8 cellular contexts compared by ENCODE assay signal in the genomic region with DNA sequence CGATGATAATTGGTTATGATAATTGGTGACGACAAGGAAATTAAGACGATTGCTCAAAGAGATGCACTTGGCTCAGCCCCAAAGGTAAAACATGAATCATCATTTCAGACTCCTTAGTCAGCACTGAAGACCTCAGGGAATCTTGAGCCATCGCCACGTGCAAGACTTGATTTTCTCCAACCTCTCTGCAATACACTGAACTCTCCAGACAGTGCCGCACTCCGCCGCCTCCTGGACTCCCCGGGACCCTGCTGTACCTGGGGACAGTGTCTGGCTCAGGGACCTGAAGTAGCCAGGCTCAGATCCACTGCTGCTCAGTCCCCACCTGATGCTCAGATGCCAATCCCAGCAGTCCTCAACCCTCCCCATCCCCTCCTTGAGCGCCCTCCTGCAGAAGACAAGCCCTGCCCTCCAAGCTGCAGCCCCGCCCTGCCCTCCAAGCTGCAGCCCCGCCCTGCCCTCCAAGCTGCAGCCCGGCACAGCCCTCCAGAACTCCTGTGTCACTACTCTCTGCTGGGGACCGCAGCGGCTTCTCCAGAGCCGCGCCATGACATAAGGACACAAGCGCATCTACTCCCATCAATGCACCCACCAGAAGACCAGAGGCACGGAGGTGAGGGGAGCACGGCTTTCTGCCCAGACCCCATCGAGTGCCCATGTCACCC. TPM values are rescaled to one million over a fixed set of nuclear protein-coding genes. Genes with fewer than 3 reads are reported as not detected.
DNase-seq lines count a peak whose midpoint lies in the region; ATAC-seq and TF ChIP-seq lines count a peak whose summit lies in the region.

No MANE protein-coding gene starts in this region.

- H2AFZ ChIP-seq in H9 (ENCODE audit: low read length) = no peak overlapping the region

- peaks cover 3% of the 10 kb centered on the region for H3K79me1 ChIP-seq in H9 (ENCODE audit: insufficient read depth, low read depth, low read length, poor library complexity, severe bottlenecking)

- H3K4me2 ChIP-seq in H9 (ENCODE audit: insufficient read depth, insufficient read length, low read length) = peak overlapping the region; percentile 62

- no peak overlapping the region for H2BK20ac ChIP-seq in H9 (ENCODE audit: low read depth, low read length, poor library complexity, severe bottlenecking)

- H3T11ph ChIP-seq in H9 (ENCODE audit: low read length) = no peak overlapping the region

- TF ChIP-seq CTCF in H9 (conservative IDR thresholded peaks at IDR 0.05) (peak; percentile 40; the same call in 2 of the 3 replicates), endothelial cell (IDR thresholded peaks at IDR 0.05; ENCODE audit: unreplicated experiment) (no peak), thoracic aorta (IDR thresholded peaks at IDR 0.05) (peak; percentile 36)

- H2BK12ac ChIP-seq in H9 (ENCODE audit: insufficient read length, low read depth, low read length) = no peak overlapping the region

- H2BK120ac ChIP-seq in H9 (ENCODE audit: low read depth, low read length, poor library complexity, severe bottlenecking) = no peak overlapping the region

- H3K4me1 ChIP-seq in H9 (ENCODE audit: insufficient read depth, low read length) (no peaks in the 10 kb centered on the region), mononuclear cell (ENCODE audit: insufficient read depth, low read length) (peaks cover 16% of the 10 kb centered on the region), thoracic aorta (ENCODE audit: control insufficient read depth in 1 of 2, low read depth in 2 of 2) (peaks cover 4 to 14% of the 10 kb centered on the region in 2 donors)

- no peak overlapping the region for H4K8ac ChIP-seq in H9 (replicated peaks; ENCODE audit: insufficient read length, low read depth, low read length)

- H3K23ac ChIP-seq in H9 (ENCODE audit: insufficient read length, low read depth, low read length) = no peak overlapping the region

- H3K9me3 ChIP-seq in H9 (ENCODE audit: control insufficient read depth, low read depth, low read length) (no peaks in the 10 kb centered on the region), mononuclear cell (ENCODE audit: low read depth, low read length) (no peaks in the 10 kb centered on the region), thoracic aorta (no peaks in the 10 kb centered on the region)

- H3K4me3 ChIP-seq in mononuclear cell (ENCODE audit: low read length) (peak overlapping the region; percentile 47), thoracic aorta (peak overlapping the region; percentile 93)

- peaks cover 8% of the 10 kb centered on the region for H3K23me2 ChIP-seq in H9 (ENCODE audit: insufficient read length, low read depth, low read length, poor library complexity, severe bottlenecking)

- no peak overlapping the region for H2BK15ac ChIP-seq in H9 (ENCODE audit: low read depth, low read length)

- ATAC-seq in thoracic aorta (ENCODE audit: insufficient number of reproducible peaks, low FRiP score, low read depth) = peak; percentile 3

- H3K18ac ChIP-seq in H9 (ENCODE audit: insufficient read length, low read depth, low read length) = no peak overlapping the region

- H3K4ac ChIP-seq in H9 (ENCODE audit: low read depth, low read length) = no peak overlapping the region

- H3K27me3 Mint-ChIP-seq in H9 (ENCODE audit: low read depth) (no peaks in the 10 kb centered on the region), endothelial cell (ENCODE audit: unreplicated experiment) (peaks cover 11% of the 10 kb centered on the region)

- H3K4me3 Mint-ChIP-seq in H9 = peak overlapping the region; percentile 92 to 98
- peak overlapping the region; percentile 87 for H3K4me3 Mint-ChIP-seq in endothelial cell (ENCODE audit: unreplicated experiment)

- H3K36me3 ChIP-seq in thoracic aorta = peaks cover 13% of the 10 kb centered on the region

- no peak overlapping the region for H3K27ac ChIP-seq in H9 (ENCODE audit: insufficient read length, low read depth, low read length)
- H3K27ac ChIP-seq in thoracic aorta = peak overlapping the region in 1 of 2 donors; percentile 47

- H3K9me3 Mint-ChIP-seq in H9 = no peaks in the 10 kb centered on the region; a peak in 1 of 5 replicates
- H3K9me3 Mint-ChIP-seq in endothelial cell (ENCODE audit: unreplicated experiment) = no peaks in the 10 kb centered on the region

- H3K27ac Mint-ChIP-seq in H9 (peak overlapping the region; percentile 89 to 96 (median 93); a peak in 6 of 7 replicates), endothelial cell (ENCODE audit: unreplicated experiment) (peak overlapping the region; percentile 38)

- H4K20me1 ChIP-seq in H9 (ENCODE audit: control insufficient read depth, insufficient read depth, insufficient read length) = no peaks in the 10 kb centered on the region

- DNase-seq in NCI-H1436 (lab: John Stamatoyannopoulos, UW) (peak; percentile 60), NCI-H1436 treated with DMSO at 0.1 percent for 48 hours (lab: John Stamatoyannopoulos, UW) (no peak), H9 (peak; percentile 93), Kasumi-1 (lab: John Stamatoyannopoulos, UW) (peak; percentile 63 to 66), T1000 (lab: John Stamatoyannopoulos, UW) (peak; percentile 48), endothelial cell (ENCODE audit: low spot score) (peak; percentile 39), thoracic aorta (ENCODE audit: low spot score) (no peak)

- no peak overlapping the region for H4K5ac ChIP-seq in H9 (ENCODE audit: insufficient read length, low read depth, low read length)

- no peak overlapping the region for H3K56ac ChIP-seq in H9 (ENCODE audit: insufficient read length, low read depth, low read length)

- peak overlapping the region; percentile 2; the same call in 1 of the 2 replicates for H3K14ac ChIP-seq in H9 (ENCODE audit: insufficient read depth, low read length)

- no peak overlapping the region for H3K9ac ChIP-seq in H9 (ENCODE audit: extremely low read depth, insufficient read length, low read length)

- H3K4me1 Mint-ChIP-seq in H9 = peaks cover 35 to 36% of the 10 kb centered on the region in 2 experiments
- H3K4me1 Mint-ChIP-seq in endothelial cell (ENCODE audit: unreplicated experiment) = peaks cover 49% of the 10 kb centered on the region

- H4K91ac ChIP-seq in H9 (ENCODE audit: insufficient read length, low read depth, low read length) = no peak overlapping the region

- H3K36me3 Mint-ChIP-seq in H9 (ENCODE audit: insufficient read depth in 1 of 3, low read depth in 3 of 3) (peaks cover 2 to 20% (median 17%) of the 10 kb centered on the region in 3 experiments; a peak in 6 of 7 replicates), endothelial cell (ENCODE audit: low read depth, unreplicated experiment) (peaks cover 7% of the 10 kb centered on the region)

- H2BK5ac ChIP-seq in H9 (ENCODE audit: insufficient read length, low read length) = no peak overlapping the region

- H3K79me2 ChIP-seq in H9 (ENCODE audit: insufficient read depth, low read length) = peaks cover 4% of the 10 kb centered on the region; the same call in 1 of the 2 replicates

- no peak overlapping the region for H2AK5ac ChIP-seq in H9 (ENCODE audit: insufficient read length, low read length)

- no peaks in the 10 kb centered on the region for H3K27me3 ChIP-seq in H9 (ENCODE audit: insufficient read depth, low read length)
- H3K27me3 ChIP-seq in mononuclear cell (ENCODE audit: insufficient read depth, low read length) = no peaks in the 10 kb centered on the region
- no peaks in the 10 kb centered on the region for H3K27me3 ChIP-seq in thoracic aorta (replicated peaks; ENCODE audit: insufficient read depth)

- WGBS in H9 (ENCODE audit: extremely low coverage, insufficient read length, low lambda C conversion rate) = no CpG with 5 or more reads among the region's 21 CpGs

RNA-seq across cellular contexts. Expression of gene TMEM18, which starts 1.1 kb away (rescaled TPM):
- total RNA-seq in H9 (2021) (28.3 and 30.7 TPM in 2 replicates), endothelial cell (ENCODE audit: unreplicated experiment) (26.3 TPM), mononuclear cell (11.5 TPM), thoracic aorta (10 to 100 TPM in 1 of 2 donors, 1 to 10 TPM in 1; 3.1 to 14.8 TPM)

Comparison
In these comparisons a context has a peak if more than half of its experiments do, and no peak if none do; other contexts are left out.
1. DNase-seq: peak in NCI-H1436 (single experiment), H9 (single experiment), Kasumi-1 (2 of 2), T1000 (single experiment) and endothelial cell (single experiment); none in NCI-H1436 treated with DMSO at 0.1 percent for 48 hours (single experiment) and thoracic aorta (single experiment).